8 cellular contexts compared by ENCODE assay signal in genomic region chr11:27362749-27363575, GRCh38. TPM values are rescaled to one million over a fixed set of nuclear protein-coding genes. Genes with fewer than 3 reads are reported as not detected.
DNase-seq lines count a peak whose midpoint lies in the region; ATAC-seq lines count a peak whose summit lies in the region.

A gene with protein sequence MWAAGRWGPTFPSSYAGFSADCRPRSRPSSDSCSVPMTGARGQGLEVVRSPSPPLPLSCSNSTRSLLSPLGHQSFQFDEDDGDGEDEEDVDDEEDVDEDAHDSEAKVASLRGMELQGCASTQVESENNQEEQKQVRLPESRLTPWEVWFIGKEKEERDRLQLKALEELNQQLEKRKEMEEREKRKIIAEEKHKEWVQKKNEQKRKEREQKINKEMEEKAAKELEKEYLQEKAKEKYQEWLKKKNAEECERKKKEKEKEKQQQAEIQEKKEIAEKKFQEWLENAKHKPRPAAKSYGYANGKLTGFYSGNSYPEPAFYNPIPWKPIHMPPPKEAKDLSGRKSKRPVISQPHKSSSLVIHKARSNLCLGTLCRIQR (minus strand): TSS chr11:27363215. CDS start chr11:27363194, 21 bp downstream.

- H3K27me3 Mint-ChIP-seq in IgD-negative memory B cell = no peaks in the 10 kb centered on the region

- DNase-seq in DMS153 treated with DMSO at 0.1 percent for 48 hours (lab: John Stamatoyannopoulos, UW; ENCODE audit: unreplicated experiment) (peak; percentile 91), OCI-M2 (lab: John Stamatoyannopoulos, UW; ENCODE audit: unreplicated experiment) (peak; percentile 39), activated T-cell treated with anti-CD3 and anti-CD28 coated beads for 4 hours (peak; percentile 69), epithelial cell of prostate (ENCODE audit: low read depth, low spot score) (peak; percentile 60), mucosa of gallbladder (ENCODE audit: low spot score) (peak; percentile 91)
- peak; percentile 69 to 71 for DNase-seq in stimulated activated CD8-positive, alpha-beta memory T cell treated with anti-CD3 and anti-CD28 coated beads, Interleukin-4, amount 100 ng/mL, for 1 hour (ENCODE audit: low read depth in 2 of 2, low spot score in 1 of 2)

- ATAC-seq in GM21619 (IDR thresholded peaks at IDR 0.05; ENCODE audit: unreplicated experiment) = peak; percentile 99

- peaks cover 14 to 21% (median 16%) of the 10 kb centered on the region in 3 donors for H3K4me1 Mint-ChIP-seq in IgD-negative memory B cell

- H3K27ac ChIP-seq in epithelial cell of prostate = peak within 1 kb of the TSS; percentile 19

- H3K36me3 Mint-ChIP-seq in IgD-negative memory B cell = no peaks in the 10 kb centered on the region

- H3K27ac Mint-ChIP-seq in IgD-negative memory B cell = peak within 1 kb of the TSS; percentile 51 to 93 (median 75)

- no peaks in the 10 kb centered on the region for H3K9me3 Mint-ChIP-seq in IgD-negative memory B cell

- peak within 1 kb of the TSS; percentile 87 to 95 (median 94) for H3K4me3 Mint-ChIP-seq in IgD-negative memory B cell

RNA-seq across cellular contexts. Expression of the gene that starts here (rescaled TPM):
- polyA plus RNA-seq in IgD-negative memory B cell = 3.0 TPM
- 7.6 TPM for total RNA-seq in mucosa of gallbladder

Comparison
In these comparisons a context has a peak if more than half of its experiments do, and no peak if none do; other contexts are left out.
1. Peak in every context shown above with its lines: DNase-seq, ATAC-seq and H3K27ac ChIP-seq.
2. DNase-seq: peak in every context shown above with its lines; median percentile 91 in DMS153 treated with DMSO at 0.1 percent for 48 hours; 91 in mucosa of gallbladder; 70 in stimulated activated CD8-positive, alpha-beta memory T cell treated with anti-CD3 and anti-CD28 coated beads, Interleukin-4, amount 100 ng/mL, for 1 hour; 69 in activated T-cell treated with anti-CD3 and anti-CD28 coated beads for 4 hours; 60 in epithelial cell of prostate; 39 in OCI-M2.